Comparison of ENCODE assay signal across 8 cellular contexts in the genomic region with DNA sequence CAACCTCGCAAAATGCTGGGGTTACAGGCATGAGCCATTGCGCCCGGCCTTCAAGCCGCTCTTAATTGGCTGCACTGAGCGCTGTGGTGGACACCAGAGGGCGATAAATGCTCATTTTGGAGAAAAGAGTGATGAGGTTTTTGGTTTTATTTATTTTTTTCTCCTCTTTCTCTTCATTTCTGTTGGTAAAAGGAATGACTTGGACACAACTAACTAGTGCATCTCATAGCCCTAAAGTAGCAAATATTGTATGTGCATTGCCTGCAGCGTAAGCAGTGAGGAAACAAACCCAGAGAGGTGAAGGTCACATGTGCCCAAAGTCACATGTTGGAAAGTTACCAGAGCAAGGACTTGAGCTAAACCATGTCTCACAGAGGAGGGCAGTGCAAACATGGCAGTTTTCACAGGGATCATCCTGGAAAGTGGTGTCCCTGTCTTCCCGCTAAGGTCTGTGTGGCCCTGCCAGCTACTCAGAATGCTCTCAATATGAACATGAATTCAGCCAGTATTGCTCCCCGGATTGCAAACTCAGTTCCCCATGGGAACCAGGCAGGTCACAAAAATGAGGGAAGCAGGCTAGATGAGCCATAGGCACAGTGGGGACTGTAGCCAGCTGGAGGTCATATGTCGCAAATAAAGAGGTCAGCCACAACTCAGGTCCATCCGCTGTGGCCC. TPM values are rescaled to one million over a fixed set of nuclear protein-coding genes. Genes with fewer than 3 reads are reported as not detected.
DNase-seq lines count a peak whose midpoint lies in the region; ATAC-seq and TF ChIP-seq lines count a peak whose summit lies in the region.

No MANE protein-coding gene starts in this region.

- no peaks in the 10 kb centered on the region for H3K9me2 ChIP-seq in Loucy (replicated peaks; ENCODE audit: low read depth, low read length)

- H3K79me2 ChIP-seq in Loucy (ENCODE audit: insufficient read depth, low read length) = no peaks in the 10 kb centered on the region

- H3K4me1 ChIP-seq in BLaER1 treated with 17β-estradiol and CSF1 and Interleukin-3, amounts not matched to agents 10 nM and 100 nM = peaks cover 35 to 57% (median 52%) of the 10 kb centered on the region in 10 experiments
- H3K4me1 ChIP-seq in Loucy (ENCODE audit: insufficient read depth, low read length, poor library complexity, severe bottlenecking) (peaks cover 33% of the 10 kb centered on the region), right lobe of liver (peaks cover 0 to 12% (median 7%) of the 10 kb centered on the region in 4 donors)

- DNase-seq in caudate nucleus (lab: John Stamatoyannopoulos, UW) (peak in 38 of 61 donors; percentile 7 to 72 (median 40)), right lobe of liver (peak; percentile 61 to 71 (median 68)), HPDE6-E6E7 (ENCODE audit: extremely low spot score) (no peak)
- DNase-seq in stimulated activated CD8-positive, alpha-beta memory T cell treated with anti-CD3 and anti-CD28 coated beads, Interleukin-4, amount 100 ng/mL, for 4 hours (ENCODE audit: low read depth in 2 of 2, low spot score in 1 of 2) = peak; percentile 34 to 55

- H3K9ac ChIP-seq in BLaER1 treated with 17β-estradiol and CSF1 and Interleukin-3, amounts not matched to agents 10 nM and 100 nM = peak overlapping the region in 1 of 11 experiments; percentile 34; a peak in 2 of 22 replicates
- peak overlapping the region; percentile 22 for H3K9ac ChIP-seq in Loucy (ENCODE audit: low read depth, low read length, poor library complexity, severe bottlenecking)

- ATAC-seq in GM18868 (IDR thresholded peaks at IDR 0.05; ENCODE audit: unreplicated experiment) = peak; percentile 27
- peak; percentile 88 to 90 (median 88) for ATAC-seq in right lobe of liver

- no peak overlapping the region for H3K4me3 ChIP-seq in BLaER1 treated with 17β-estradiol and CSF1 and Interleukin-3, amounts not matched to agents 10 nM and 100 nM
- H3K4me3 ChIP-seq in Loucy (ENCODE audit: low read length, poor library complexity, severe bottlenecking) (peak overlapping the region; percentile 26), WI38 (ENCODE audit: low read depth, low read length) (no peak overlapping the region), right lobe of liver (no peak overlapping the region)

- intact Hi-C loops in right lobe of liver (cut with DNase I) = loop anchor here (5.0 to 10.0 kb wide), 2 partner anchors 60 to 368 kb away; no protein-coding TSS in a partner anchor

- TF ChIP-seq POLR2A in right lobe of liver (IDR thresholded peaks at IDR 0.05) = no peak

- TF ChIP-seq CTCF in Loucy (conservative IDR thresholded peaks at IDR 0.05; ENCODE audit: low read length) = peak; percentile 84
- TF ChIP-seq CTCF in WI38 (IDR thresholded peaks at IDR 0.05; ENCODE audit: low read depth, low read length) = peak; percentile 69
- TF ChIP-seq CTCF in right lobe of liver (IDR thresholded peaks at IDR 0.05) = peak; percentile 74 to 93 (median 76)

- H2AFZ ChIP-seq in Loucy (ENCODE audit: low read length) = peak overlapping the region; percentile 83

- H3K4me2 ChIP-seq in BLaER1 treated with 17β-estradiol and CSF1 and Interleukin-3, amounts not matched to agents 10 nM and 100 nM = peak overlapping the region; percentile 31 to 63 (median 48); a peak in 21 of 22 replicates
- H3K4me2 ChIP-seq in Loucy (ENCODE audit: low read depth, low read length, poor library complexity, severe bottlenecking) = peak overlapping the region; percentile 49

- no peaks in the 10 kb centered on the region for H3K27me3 ChIP-seq in BLaER1 treated with 17β-estradiol and CSF1 and Interleukin-3, amounts not matched to agents 10 nM and 100 nM
- H3K27me3 ChIP-seq in Loucy (ENCODE audit: insufficient read depth, low read length, poor library complexity, severe bottlenecking) (no peaks in the 10 kb centered on the region), right lobe of liver (no peaks in the 10 kb centered on the region)

- 18% methylated on average over 11 of the region's 11 CpGs for WGBS in right lobe of liver (ENCODE audit: insufficient coverage, low coverage, low lambda C conversion rate, missing lambda C conversion rate)

- no peaks in the 10 kb centered on the region for H3F3A ChIP-seq in Loucy (ENCODE audit: low read depth)

- H3K27ac ChIP-seq in BLaER1 treated with 17β-estradiol and CSF1 and Interleukin-3, amounts not matched to agents 10 nM and 100 nM = no peak overlapping the region; a peak in 1 of 22 replicates
- no peak overlapping the region for H3K27ac ChIP-seq in caudate nucleus (ENCODE audit: low read depth, low read length)
- H3K27ac ChIP-seq in right lobe of liver = peak overlapping the region in 2 of 3 donors; percentile 29 to 52

- no peaks in the 10 kb centered on the region for H4K20me1 ChIP-seq in BLaER1 treated with 17β-estradiol and CSF1 and Interleukin-3, amounts not matched to agents 10 nM and 100 nM
- no peaks in the 10 kb centered on the region for H4K20me1 ChIP-seq in Loucy (ENCODE audit: insufficient read depth, low read length, poor library complexity, severe bottlenecking)

- peaks cover 0 to 8% (median 4%) of the 10 kb centered on the region in 11 experiments; a peak in 6 of 22 replicates for H3K9me3 ChIP-seq in BLaER1 treated with 17β-estradiol and CSF1 and Interleukin-3, amounts not matched to agents 10 nM and 100 nM (replicated peaks in 1 of 11)
- no peaks in the 10 kb centered on the region for H3K9me3 ChIP-seq in Loucy (ENCODE audit: insufficient read depth, low read depth, low read length)
- H3K9me3 ChIP-seq in right lobe of liver = no peaks in the 10 kb centered on the region

- H3K36me3 ChIP-seq in BLaER1 treated with 17β-estradiol and CSF1 and Interleukin-3, amounts not matched to agents 10 nM and 100 nM = no peaks in the 10 kb centered on the region
- H3K36me3 ChIP-seq in Loucy (ENCODE audit: insufficient read depth, low read length) (no peaks in the 10 kb centered on the region), right lobe of liver (no peaks in the 10 kb centered on the region)

RNA-seq across cellular contexts. Expression of a gene that starts 8.6 kb away (rescaled TPM):
- 10 to 100 TPM; 18.9 to 69.4 (median 48.6) TPM for total RNA-seq in right lobe of liver

Comparison
In these comparisons a context has a peak if more than half of its experiments do, and no peak if none do; other contexts are left out.
1. H3K27ac ChIP-seq: peak in right lobe of liver (2 of 3); none in BLaER1 treated with 17β-estradiol and CSF1 and Interleukin-3, amounts not matched to agents 10 nM and 100 nM (0 of 11) and caudate nucleus (single experiment).
2. Peak in every context shown above with its lines, with median percentiles within 50 percentile points of each other: CTCF ChIP-seq.